In genomic region chr12:96266238-96266637, GRCh38 we compare ENCODE assay signal across 25 cellular contexts.
A peak's percentile ranks its signal among the peaks of the same experiment; 100 is the strongest.
DNase-seq lines count a peak whose midpoint lies in the region; ATAC-seq, FAIRE-seq and TF ChIP-seq lines count a peak whose summit lies in the region.
"Had no signal": no experiment of that assay in that cellular context is flagged by ENCODE, and none has a peak within 500 bp of the region (broad histone marks: within the 10 kb centered on the region; RNA-seq: fewer than 3 reads in every experiment).

No MANE protein-coding gene starts in this region.

- no peak for FAIRE-seq in endothelial cell of umbilical vein (lab: Jason Lieb, UNC)

- H3K36me3 Mint-ChIP-seq in stimulated activated effector memory CD8-positive, alpha-beta T cell treated with anti-CD3 and anti-CD28 coated beads, Interleukin-12 subunit alpha, Interleukin-12 subunit beta, amount 100 ng/mL, for 72 hours, result peaks cover 97% of the 10 kb centered on the region

- H3K4me1 ChIP-seq in PC-9 (replicated peaks; ENCODE audit: insufficient read depth) (no peaks in the 10 kb centered on the region), endothelial cell of umbilical vein (ENCODE audit: control insufficient read depth, extremely low read depth, insufficient read depth, low read length) (peaks cover 33% of the 10 kb centered on the region)

- H3K4me3 ChIP-seq in PC-9 (no peak overlapping the region), endothelial cell of umbilical vein (replicated peaks in 1 of 3; ENCODE audit: insufficient read depth in 1 of 3, low read depth in 1 of 3, low read length in 3 of 3) (no peak overlapping the region)
- H3K4me3 ChIP-seq: GM23338 had no signal

- no peak for TF ChIP-seq CTCF in PC-9 (conservative IDR thresholded peaks at IDR 0.05)
- no peak for TF ChIP-seq CTCF in endothelial cell of umbilical vein (IDR thresholded peaks at IDR 0.05; ENCODE audit: extremely low read depth in 1 of 2, insufficient read depth in 1 of 2, low read depth in 1 of 2, low read length in 2 of 2)

- intact Hi-C loops in PC-9 (cut with micrococcal nuclease; ENCODE audit: unreplicated experiment), result loop anchor here (5.0 kb wide), 1 partner anchor 251 kb away; no protein-coding TSS in a partner anchor
- intact Hi-C loops in endothelial cell of umbilical vein (cut with micrococcal nuclease), result no loop called here

- no peak overlapping the region for H3K4me3 Mint-ChIP-seq in stimulated activated effector memory CD8-positive, alpha-beta T cell treated with anti-CD3 and anti-CD28 coated beads, Interleukin-12 subunit alpha, Interleukin-12 subunit beta, amount 100 ng/mL, for 72 hours
- H3K4me3 Mint-ChIP-seq: GM23338, H9 had no signal

- no peaks in the 10 kb centered on the region for H3K9me1 ChIP-seq in endothelial cell of umbilical vein (replicated peaks; ENCODE audit: control insufficient read depth, extremely low read depth, insufficient read depth, low read length)

- H3K9ac ChIP-seq in endothelial cell of umbilical vein (replicated peaks; ENCODE audit: extremely low read depth, insufficient read depth, low read length), result no peak overlapping the region
- H3K9ac ChIP-seq: KMS-11 had no signal

- H3K9me2 ChIP-seq in PC-9 (ENCODE audit: insufficient read depth), result no peaks in the 10 kb centered on the region

- DNase-seq in activated CD4-positive, CD25-positive, alpha-beta regulatory T cell (lab: John Stamatoyannopoulos, UW), result no peak
- no peak for DNase-seq in PC-9
- no peak for DNase-seq in endothelial cell of umbilical vein (ENCODE audit: low read depth, low spot score)
- DNase-seq in stimulated activated effector memory CD8-positive, alpha-beta T cell treated with anti-CD3 and anti-CD28 coated beads, Interleukin-12 subunit alpha, Interleukin-12 subunit beta, amount 100 ng/mL, for 72 hours (ENCODE audit: low spot score in 2 of 2), result no peak
- no peak for DNase-seq in NCI-H1417 (lab: John Stamatoyannopoulos, UW)
- DNase-seq: ACHN, COR-L47, DMS53, H9, MM.1S, NCI-H1694, NCI-H2081, NCI-H2227 treated with DMSO at 0.1 percent for 48 hours, NCI-H69, SHP77 treated with DMSO at 0.1 percent for 48 hours had no signal

- no peak overlapping the region for H2AFZ ChIP-seq in PC-9
- no peak overlapping the region for H2AFZ ChIP-seq in endothelial cell of umbilical vein (ENCODE audit: low read depth, low read length)
- H2AFZ ChIP-seq: GM23338 had no signal

- peak; percentile 42 for TF ChIP-seq POLR2A in endothelial cell of umbilical vein (IDR thresholded peaks at IDR 0.05; ENCODE audit: low read depth, low read length)

- no peak overlapping the region for H3K27ac Mint-ChIP-seq in stimulated activated effector memory CD8-positive, alpha-beta T cell treated with anti-CD3 and anti-CD28 coated beads, Interleukin-12 subunit alpha, Interleukin-12 subunit beta, amount 100 ng/mL, for 72 hours
- H3K27ac Mint-ChIP-seq: GM23338, H9 had no signal

- H3F3A ChIP-seq in PC-9 (ENCODE audit: insufficient read depth, low read depth), result peaks cover 60% of the 10 kb centered on the region

- BruUV-seq in PC-9 (replicated peaks; lab: Mats Ljungman, UMichigan) (no TSS peak), endothelial cell of umbilical vein (replicated peaks; lab: Mats Ljungman, UMichigan) (no TSS peak)

- H3K9me3 Mint-ChIP-seq in stimulated activated effector memory CD8-positive, alpha-beta T cell treated with anti-CD3 and anti-CD28 coated beads, Interleukin-12 subunit alpha, Interleukin-12 subunit beta, amount 100 ng/mL, for 72 hours, result no peaks in the 10 kb centered on the region
- H3K9me3 Mint-ChIP-seq: GM23338, H9, IgD-negative memory B cell had no signal

- H3K4me2 ChIP-seq in PC-9 (no peak overlapping the region), endothelial cell of umbilical vein (ENCODE audit: insufficient read depth, low read length) (no peak overlapping the region)
- H3K4me2 ChIP-seq: GM23338, KMS-11 had no signal

- peaks cover 14% of the 10 kb centered on the region for H3K4me1 Mint-ChIP-seq in stimulated activated effector memory CD8-positive, alpha-beta T cell treated with anti-CD3 and anti-CD28 coated beads, Interleukin-12 subunit alpha, Interleukin-12 subunit beta, amount 100 ng/mL, for 72 hours
- H3K4me1 Mint-ChIP-seq: GM23338 had no signal

- H3K36me3 ChIP-seq in PC-9 (ENCODE audit: low read depth) (peaks cover 34% of the 10 kb centered on the region), endothelial cell of umbilical vein (ENCODE audit: control insufficient read depth in 2 of 2, extremely low read depth in 1 of 2, insufficient read depth in 2 of 2, low read length in 2 of 2) (peaks cover 9 to 26% of the 10 kb centered on the region in 2 experiments)

- no peaks in the 10 kb centered on the region for H3K27me3 ChIP-seq in PC-9 (ENCODE audit: insufficient read depth, low read depth)
- no peaks in the 10 kb centered on the region for H3K27me3 ChIP-seq in endothelial cell of umbilical vein (ENCODE audit: control insufficient read depth in 2 of 2, insufficient read depth in 2 of 2, low read length in 2 of 2)

- H3K79me2 ChIP-seq in PC-9 (ENCODE audit: low read depth) (0 out of 2 replicates have a peak, but pooled peaks cover 4% of the 10 kb centered on the region), endothelial cell of umbilical vein (ENCODE audit: control insufficient read depth, insufficient read depth, low read length) (peaks cover 20% of the 10 kb centered on the region)

- POLR2A ChIA-PET in PC-9 (lab: Charles Lee; ENCODE audit: unreplicated experiment), result no interaction called here
- POLR2A ChIA-PET in endothelial cell of umbilical vein (lab: Charles Lee), result no interaction called here

- dilution Hi-C loops in endothelial cell of umbilical vein (cut with MboI; ENCODE audit: extremely low pct_ligation_motif_present, low sequenced_read_pairs), result no loop called here

- H4K20me1 ChIP-seq in PC-9 (ENCODE audit: insufficient read depth), result peaks cover 9% of the 10 kb centered on the region; the same call in 1 of the 2 replicates
- H4K20me1 ChIP-seq in endothelial cell of umbilical vein (replicated peaks; ENCODE audit: control insufficient read depth, extremely low read depth, insufficient read depth, low read length), result peaks cover 5% of the 10 kb centered on the region

- H3K9me3 ChIP-seq in PC-9 (ENCODE audit: insufficient read depth, low read depth) (no peaks in the 10 kb centered on the region), endothelial cell of umbilical vein (replicated peaks; ENCODE audit: control insufficient read depth, insufficient read depth, low read length) (no peaks in the 10 kb centered on the region)

- CTCF ChIA-PET in PC-9 (lab: Charles Lee), result interaction anchor here (0.5 kb wide), 1 partner anchor 223 kb away, joined by 3 read pairs; the partner anchor contains the start of gene CFAP54
- CTCF ChIA-PET in endothelial cell of umbilical vein (lab: Charles Lee), result interaction anchor here (1.0 to 1.8 kb wide), 3 partner anchors 10 to 250 kb away, joined by 3 read pairs; no protein-coding TSS in a partner anchor

- peak; percentile 55 to 81 for ATAC-seq in activated CD4-positive, CD25-positive, alpha-beta regulatory T cell treated with anti-CD3 and anti-CD28 coated beads, Interleukin-2, amount 50 U/mL, for 24 hours
- ATAC-seq in stimulated activated effector memory CD8-positive, alpha-beta T cell treated with anti-CD3 and anti-CD28 coated beads, Interleukin-12 subunit alpha, Interleukin-12 subunit beta, amount 100 ng/mL, for 72 hours, result peak; percentile 90
- ATAC-seq in HG02642 (IDR thresholded peaks at IDR 0.05; ENCODE audit: poor library complexity, unreplicated experiment) (no peak), HG03460 (IDR thresholded peaks at IDR 0.05; ENCODE audit: unreplicated experiment) (no peak)
- ATAC-seq: GM23338, Panc1 had no signal

- H3K27ac ChIP-seq in PC-9 (peak overlapping the region; percentile 28; the same call in 1 of the 2 replicates), endothelial cell of umbilical vein (ENCODE audit: insufficient read depth, low read depth, low read length) (no peak overlapping the region)
- H3K27ac ChIP-seq: 22Rv1, HL-60, KMS-11, RWPE1 had no signal

TF ChIP-seq in endothelial cell of umbilical vein, 7 proteins besides CTCF, POLR2A, EP300 and RAD21:
- no peak for TF ChIP-seq MYC (IDR thresholded peaks at IDR 0.05; ENCODE audit: low read depth, low read length)
- TF ChIP-seq POLR2AphosphoS5 (IDR thresholded peaks at IDR 0.05; ENCODE audit: insufficient read depth, low read depth, low read length), result no peak
- no peak for TF ChIP-seq EZH2 (IDR thresholded peaks at IDR 0.05; ENCODE audit: borderline replicate concordance, low read depth, low read length, severe bottlenecking)
- TF ChIP-seq JUN (IDR thresholded peaks at IDR 0.05; ENCODE audit: borderline replicate concordance, insufficient read depth, insufficient read length, low read depth), result no peak
- no peak for TF ChIP-seq GATA2 (IDR thresholded peaks at IDR 0.05; ENCODE audit: insufficient read depth, insufficient read length, low read depth, low read length)
- no peak for TF ChIP-seq FOS (IDR thresholded peaks at IDR 0.05; ENCODE audit: borderline replicate concordance, insufficient read depth, low read length)
- TF ChIP-seq MAX (IDR thresholded peaks at IDR 0.05; ENCODE audit: insufficient read depth, insufficient read length), result no peak

Comparison
In these comparisons a context has a peak if more than half of its experiments do, and no peak if none do; other contexts are left out.
1. ATAC-seq: peak in activated CD4-positive, CD25-positive, alpha-beta regulatory T cell treated with anti-CD3 and anti-CD28 coated beads, Interleukin-2, amount 50 U/mL, for 24 hours (2 of 2) and stimulated activated effector memory CD8-positive, alpha-beta T cell treated with anti-CD3 and anti-CD28 coated beads, Interleukin-12 subunit alpha, Interleukin-12 subunit beta, amount 100 ng/mL, for 72 hours (single experiment); none in HG02642 (single experiment) and HG03460 (single experiment).